24 cellular contexts compared by ENCODE assay signal in the genomic region with DNA sequence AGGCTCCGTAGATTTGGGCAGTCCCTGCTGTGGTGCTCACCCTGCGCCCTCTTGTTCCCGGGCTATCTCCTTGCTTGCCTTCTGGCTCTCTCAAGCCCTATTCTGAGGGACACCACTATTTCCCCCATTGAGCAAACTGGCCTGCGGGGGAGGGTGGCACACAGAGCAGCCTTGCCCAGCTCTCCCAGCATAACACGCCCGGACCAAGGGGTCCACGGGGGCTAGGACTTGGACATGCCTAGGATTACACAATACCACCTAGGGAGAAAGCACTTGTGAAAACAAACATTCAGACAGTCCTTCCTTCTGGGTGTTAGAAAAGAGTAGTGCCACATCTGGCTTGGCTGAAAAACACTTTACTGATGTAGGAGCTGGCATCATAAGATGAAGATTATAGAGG.
"Had no signal": no experiment of that assay in that cellular context is flagged by ENCODE, and none has a peak within 500 bp of the region (broad histone marks: within the 10 kb centered on the region; RNA-seq: fewer than 3 reads in every experiment).

No MANE protein-coding gene starts in this region.

- DNase-seq: activated CD4-positive, alpha-beta T cell treated with anti-CD3 and anti-CD28 coated beads for 1 hour; activated gamma-delta T cell; amygdala; body of pancreas; cortex of kidney; effector CD4-positive, alpha-beta T cell; foreskin fibroblast; glutamatergic neuron; hypothalamus; left ventricle myocardium inferior; mucosa of descending colon; naive thymus-derived CD8-positive, alpha-beta T cell; right cardiac atrium; small intestine; stimulated activated CD4-positive, alpha-beta T cell treated with anti-CD3 and anti-CD28 coated beads, Interleukin-4, amount 100 ng/mL, for 24 hours; stimulated activated naive CD8-positive, alpha-beta T cell treated with anti-CD3 and anti-CD28 coated beads, Interleukin-15, Interleukin-2, amounts not matched to agents 100 U/mL and 50 U/mL, for 24 hours; T-helper 1 cell; testis had no signal

- H3K4me1 ChIP-seq: prostate gland, testis had no signal

- ATAC-seq: body of pancreas; mucosa of descending colon; naive thymus-derived CD8-positive, alpha-beta T cell; SK-N-SH treated with all-trans-retinoic acid at 6 μM for 48 hours; stimulated activated naive CD8-positive, alpha-beta T cell treated with anti-CD3 and anti-CD28 coated beads, Interleukin-15, Interleukin-2, amounts not matched to agents 100 U/mL and 50 U/mL, for 24 hours had no signal

- H3K4me3 ChIP-seq: body of pancreas, left ventricle myocardium inferior, mucosa of descending colon, prostate gland, testis had no signal

- H3K9me3 Mint-ChIP-seq: activated naive CD4-positive, alpha-beta T cell treated with anti-CD3 and anti-CD28 coated beads, Interleukin-2, amount 50 U/mL, for 72 hours; central memory CD8-positive, alpha-beta T cell; naive thymus-derived CD8-positive, alpha-beta T cell had no signal

- FAIRE-seq: endothelial cell of umbilical vein, small intestine had no signal

- H3K36me3 ChIP-seq: prostate gland had no signal

- H3K27me3 ChIP-seq: body of pancreas, testis had no signal

- H3K9me3 ChIP-seq: body of pancreas, left ventricle myocardium inferior, mucosa of descending colon, prostate gland, testis had no signal

- H3K4me3 Mint-ChIP-seq: central memory CD8-positive, alpha-beta T cell; naive thymus-derived CD8-positive, alpha-beta T cell had no signal

- H3K27ac ChIP-seq: body of pancreas, left ventricle myocardium inferior, prostate gland, testis, VCaP had no signal

- H3K27me3 Mint-ChIP-seq: central memory CD8-positive, alpha-beta T cell; naive thymus-derived CD8-positive, alpha-beta T cell had no signal
